In genomic region chr7:55504093-55504859, GRCh38 we compare ENCODE assay signal across 13 cellular contexts.
A peak's percentile ranks its signal among the peaks of the same experiment; 100 is the strongest.
DNase-seq lines count a peak whose midpoint lies in the region; ATAC-seq, FAIRE-seq and TF ChIP-seq lines count a peak whose summit lies in the region.
"Had no signal": no experiment of that assay in that cellular context is flagged by ENCODE, and none has a peak within 500 bp of the region (broad histone marks: within the 10 kb centered on the region; RNA-seq: fewer than 3 reads in every experiment).

No MANE protein-coding gene starts in this region.

- POLR2A ChIA-PET in HCT116 (lab: Charles Lee): no interaction called here
- POLR2A ChIA-PET in SK-N-SH (lab: Yijun Ruan, JAX): interaction anchor here (0.6 kb wide), 2 partner anchors 12 to 81 kb away, joined by 3 read pairs; no protein-coding TSS in a partner anchor

- no peak for TF ChIP-seq POLR2A in HCT116 (IDR thresholded peaks at IDR 0.05; ENCODE audit: borderline replicate concordance, extremely low read depth, insufficient read depth, insufficient read length)
- no peak for TF ChIP-seq POLR2A in GM12892 (IDR thresholded peaks at IDR 0.05; ENCODE audit: low read depth, low read length)
- no peak for TF ChIP-seq POLR2A in body of pancreas (IDR thresholded peaks at IDR 0.05)

- peaks cover 0 to 2% (median 0%) of the 10 kb centered on the region in 7 donors for H3K9me3 Mint-ChIP-seq in CD4-positive, CD25-positive, alpha-beta regulatory T cell

- no peak overlapping the region for H3K27ac ChIP-seq in CD4-positive, CD25-positive, alpha-beta regulatory T cell (ENCODE audit: insufficient read depth, low read length, poor library complexity, severe bottlenecking)
- no peak overlapping the region for H3K27ac ChIP-seq in HCT116 (ENCODE audit: low read depth, low read length)
- H3K27ac ChIP-seq in SK-N-SH (ENCODE audit: low read depth in 2 of 2, low read length in 1 of 2): peak overlapping the region in 1 of 2 experiments; percentile 45; a peak in 2 of 4 replicates
- no peak overlapping the region for H3K27ac ChIP-seq in coronary artery
- H3K27ac ChIP-seq in body of pancreas: no peak overlapping the region

- H3K4me1 ChIP-seq in CD4-positive, CD25-positive, alpha-beta regulatory T cell (ENCODE audit: control insufficient read depth, insufficient read depth, low read length, poor library complexity, severe bottlenecking): peaks cover 15% of the 10 kb centered on the region
- H3K4me1 ChIP-seq in HCT116 (ENCODE audit: control insufficient read depth in 1 of 2, insufficient read depth in 2 of 2, low read length in 2 of 2): peaks cover 8 to 20% of the 10 kb centered on the region in 2 experiments; a peak in 3 of 4 replicates
- H3K4me1 ChIP-seq in SK-N-SH (ENCODE audit: control insufficient read depth in 1 of 2, insufficient read depth in 2 of 2, low read depth in 1 of 2, low read length in 1 of 2): peaks cover 14 to 44% of the 10 kb centered on the region in 2 experiments; a peak in 3 of 4 replicates
- no peaks in the 10 kb centered on the region for H3K4me1 ChIP-seq in body of pancreas

- H3K4me1 Mint-ChIP-seq in CD4-positive, CD25-positive, alpha-beta regulatory T cell: peaks cover 20 to 79% (median 51%) of the 10 kb centered on the region in 4 donors

- H3K27ac Mint-ChIP-seq in CD4-positive, CD25-positive, alpha-beta regulatory T cell: peak overlapping the region; percentile 60 to 89 (median 80)

- no peaks in the 10 kb centered on the region for H3K27me3 ChIP-seq in CD4-positive, CD25-positive, alpha-beta regulatory T cell (ENCODE audit: control insufficient read depth, insufficient read depth, low read length)
- H3K27me3 ChIP-seq in HCT116 (ENCODE audit: insufficient read depth, low read length) (no peaks in the 10 kb centered on the region), SK-N-SH (ENCODE audit: insufficient read depth) (no peaks in the 10 kb centered on the region), body of pancreas (no peaks in the 10 kb centered on the region)

- H3K27me3 Mint-ChIP-seq in CD4-positive, CD25-positive, alpha-beta regulatory T cell: no peaks in the 10 kb centered on the region

- intact Hi-C loops in HCT116 (cut with micrococcal nuclease): no loop called here
- intact Hi-C loops in left colon (cut with DNase I, micrococcal nuclease): no loop called here
- intact Hi-C loops in body of pancreas (cut with DNase I): no loop called here

- H3F3A ChIP-seq in SK-N-SH (replicated peaks; ENCODE audit: insufficient read depth): peaks cover 14% of the 10 kb centered on the region

- peak overlapping the region; percentile 40 for H3K4me2 ChIP-seq in HCT116 (ENCODE audit: low read length)
- no peak overlapping the region for H3K4me2 ChIP-seq in SK-N-SH
- H3K4me2 ChIP-seq: smooth muscle cell had no signal

- H3K9ac ChIP-seq in HCT116 (ENCODE audit: low read length): no peak overlapping the region
- no peak overlapping the region for H3K9ac ChIP-seq in SK-N-SH

- BruUV-seq in HCT116 (replicated peaks; lab: Mats Ljungman, UMichigan): no TSS peak

- no peak for DNase-seq in CD4-positive, CD25-positive, alpha-beta regulatory T cell
- no peak for DNase-seq in HCT116 (ENCODE audit: low read depth, low spot score)
- no peak for DNase-seq in SK-N-SH
- DNase-seq in left colon: no peak
- no peak for DNase-seq in coronary artery (ENCODE audit: low spot score)
- no peak for DNase-seq in GM12892 (ENCODE audit: insufficient read length)
- DNase-seq in body of pancreas: no peak
- DNase-seq: activated CD4-positive, CD25-positive, alpha-beta regulatory T cell treated with anti-CD3 and anti-CD28 coated beads, Interleukin-2, amount 50 U/mL, for 72 hours; NCI-H2227 treated with DMSO at 0.1 percent for 48 hours had no signal

- no peak for ATAC-seq in CD4-positive, CD25-positive, alpha-beta regulatory T cell (ENCODE audit: low read depth in 2 of 2)
- peak; percentile 63 for ATAC-seq in HCT116
- peak; percentile 42 for ATAC-seq in left colon
- no peak for ATAC-seq in body of pancreas
- ATAC-seq in GM19351 (IDR thresholded peaks at IDR 0.05; ENCODE audit: unreplicated experiment): no peak

- H3K4me3 Mint-ChIP-seq in CD4-positive, CD25-positive, alpha-beta regulatory T cell: peak overlapping the region in 2 of 4 donors; percentile 19 to 34

- H3K79me2 ChIP-seq in HCT116 (ENCODE audit: insufficient read depth, low read length): no peaks in the 10 kb centered on the region
- H3K79me2 ChIP-seq in SK-N-SH (ENCODE audit: insufficient read depth): peaks cover 96% of the 10 kb centered on the region

- no peaks in the 10 kb centered on the region for H4K20me1 ChIP-seq in HCT116 (ENCODE audit: insufficient read depth)
- peaks cover 52% of the 10 kb centered on the region for H4K20me1 ChIP-seq in SK-N-SH (ENCODE audit: insufficient read depth)

- CTCF ChIA-PET in HCT116 (lab: Charles Lee) (no interaction called here), SK-N-SH (lab: Yijun Ruan, JAX) (interaction anchor here (0.8 to 1.4 kb wide), 8 partner anchors 15 to 249 kb away, joined by 3 read pairs; no protein-coding TSS in a partner anchor)

- TF ChIP-seq EP300 in SK-N-SH (IDR thresholded peaks at IDR 0.05; ENCODE audit: borderline replicate concordance in 1 of 2, low read depth in 1 of 2, low read length in 1 of 2): no peak

- no peak overlapping the region for H3K4me3 ChIP-seq in CD4-positive, CD25-positive, alpha-beta regulatory T cell (ENCODE audit: low read depth, low read length)
- no peak overlapping the region for H3K4me3 ChIP-seq in HCT116 (replicated peaks in 1 of 2; ENCODE audit: low read depth in 1 of 2, low read length in 2 of 2)
- no peak overlapping the region for H3K4me3 ChIP-seq in SK-N-SH (ENCODE audit: low read depth in 2 of 2, low read length in 1 of 2)
- no peak overlapping the region for H3K4me3 ChIP-seq in coronary artery
- no peak overlapping the region for H3K4me3 ChIP-seq in body of pancreas
- H3K4me3 ChIP-seq: smooth muscle cell had no signal

- TF ChIP-seq CTCF in HCT116 (IDR thresholded peaks at IDR 0.05 in 2 of 3, conservative IDR thresholded peaks at IDR 0.05 in 1 of 3; ENCODE audit: borderline replicate concordance in 1 of 3, insufficient read depth in 1 of 3, low read depth in 2 of 3, low read length in 2 of 3) (no peak), SK-N-SH (IDR thresholded peaks at IDR 0.05) (no peak), coronary artery (IDR thresholded peaks at IDR 0.05) (no peak), body of pancreas (IDR thresholded peaks at IDR 0.05) (no peak)

- WGBS in SK-N-SH (ENCODE audit: low lambda C conversion rate): 86% methylated on average over 5 of the region's 6 CpGs
- 86 to 93% methylated on average over 6 of the region's 6 CpGs for WGBS in body of pancreas, 2 donors

- H2AFZ ChIP-seq in HCT116 (ENCODE audit: low read depth, low read length, poor library complexity, severe bottlenecking): no peak overlapping the region
- no peak overlapping the region for H2AFZ ChIP-seq in SK-N-SH (ENCODE audit: low read depth)

- H3K36me3 ChIP-seq in CD4-positive, CD25-positive, alpha-beta regulatory T cell (ENCODE audit: control insufficient read depth, insufficient read depth, low read length): peaks cover 28% of the 10 kb centered on the region
- no peaks in the 10 kb centered on the region for H3K36me3 ChIP-seq in HCT116 (ENCODE audit: control insufficient read depth in 1 of 2, insufficient read depth in 2 of 2, low read length in 2 of 2)
- H3K36me3 ChIP-seq in SK-N-SH (replicated peaks in 1 of 2; ENCODE audit: control insufficient read depth in 1 of 2, insufficient read depth in 2 of 2, low read length in 1 of 2): peaks cover 4 to 21% of the 10 kb centered on the region in 2 experiments
- no peaks in the 10 kb centered on the region for H3K36me3 ChIP-seq in body of pancreas (replicated peaks in 1 of 2; ENCODE audit: insufficient read depth in 1 of 2, low read depth in 2 of 2)

- no peaks in the 10 kb centered on the region for H3K9me3 ChIP-seq in CD4-positive, CD25-positive, alpha-beta regulatory T cell (ENCODE audit: control insufficient read depth in 2 of 2, low read length in 2 of 2)
- H3K9me3 ChIP-seq in HCT116 (ENCODE audit: control insufficient read depth in 1 of 2, insufficient read depth in 1 of 2, low read depth in 1 of 2, low read length in 2 of 2) (no peaks in the 10 kb centered on the region), SK-N-SH (no peaks in the 10 kb centered on the region), body of pancreas (no peaks in the 10 kb centered on the region)

- no peaks in the 10 kb centered on the region for H3K9me2 ChIP-seq in HCT116 (ENCODE audit: insufficient read depth)
- H3K9me2 ChIP-seq in SK-N-SH: no peaks in the 10 kb centered on the region

- RAD21 ChIA-PET in HCT116 (lab: Charles Lee; ENCODE audit: low non-redundant PET in 1 of 2, low total read pairs in 2 of 2, uncharacterized antibody in 2 of 2, unreplicated experiment in 2 of 2): no interaction called here

- peaks cover 46% of the 10 kb centered on the region for H3K36me3 Mint-ChIP-seq in CD4-positive, CD25-positive, alpha-beta regulatory T cell

- FAIRE-seq in GM12892 (lab: Jason Lieb, UNC): no peak
- FAIRE-seq: colon, islet of Langerhans had no signal

- TF ChIP-seq RAD21 in HCT116 (IDR thresholded peaks at IDR 0.05; ENCODE audit: low read depth) (no peak), SK-N-SH (IDR thresholded peaks at IDR 0.05; ENCODE audit: low read length) (no peak)

TF ChIP-seq in HCT116, 20 proteins besides CTCF, POLR2A, EP300 and RAD21:
- no peak for TF ChIP-seq POLR2AphosphoS5 (IDR thresholded peaks at IDR 0.05; ENCODE audit: low read depth, low read length)
- 0 out of 2 replicates have a peak, but pooled peaks have one; percentile 19 for TF ChIP-seq CBX3 (IDR thresholded peaks at IDR 0.05; ENCODE audit: low read depth)
- peak; percentile 27; the same call in 1 of the 2 replicates for TF ChIP-seq SP1 (IDR thresholded peaks at IDR 0.05; ENCODE audit: low read depth)
- TF ChIP-seq FOSL1 (IDR thresholded peaks at IDR 0.05; ENCODE audit: low read depth): 0 out of 2 replicates have a peak, but pooled peaks have one; percentile 10

TF ChIP-seq in SK-N-SH, 30 proteins besides CTCF, POLR2A, EP300 and RAD21:
- TF ChIP-seq ELF1 (IDR thresholded peaks at IDR 0.05) (0 out of 2 replicates have a peak, but pooled peaks have one; percentile 11), SIN3A (IDR thresholded peaks at IDR 0.05; ENCODE audit: borderline replicate concordance, low read depth, low read length) (no peak), FOSL2 (IDR thresholded peaks at IDR 0.05; ENCODE audit: borderline replicate concordance, low read depth) (peak; percentile 46; the same call in 1 of the 2 replicates), JUND (IDR thresholded peaks at IDR 0.05) (peak; percentile 36; the same call in 1 of the 2 replicates), TCF12 (IDR thresholded peaks at IDR 0.05) (peak; percentile 12; the same call in 1 of the 2 replicates)
- TF ChIP-seq, protein P1, sequence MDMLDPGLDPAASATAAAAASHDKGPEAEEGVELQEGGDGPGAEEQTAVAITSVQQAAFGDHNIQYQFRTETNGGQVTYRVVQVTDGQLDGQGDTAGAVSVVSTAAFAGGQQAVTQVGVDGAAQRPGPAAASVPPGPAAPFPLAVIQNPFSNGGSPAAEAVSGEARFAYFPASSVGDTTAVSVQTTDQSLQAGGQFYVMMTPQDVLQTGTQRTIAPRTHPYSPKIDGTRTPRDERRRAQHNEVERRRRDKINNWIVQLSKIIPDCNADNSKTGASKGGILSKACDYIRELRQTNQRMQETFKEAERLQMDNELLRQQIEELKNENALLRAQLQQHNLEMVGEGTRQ (IDR thresholded peaks at IDR 0.05; ENCODE audit: borderline replicate concordance, low read depth, low read length): no peak

Comparison
In these comparisons a context has a peak if more than half of its experiments do, and no peak if none do; other contexts are left out.
1. ATAC-seq: peak in HCT116 (single experiment) and left colon (single experiment); none in CD4-positive, CD25-positive, alpha-beta regulatory T cell (0 of 2), body of pancreas (single experiment) and GM19351 (single experiment).